In genomic region chr3:122921791-122922651, GRCh38 we compare ENCODE assay signal across 8 cellular contexts.
DNase-seq lines count a peak whose midpoint lies in the region; ATAC-seq and TF ChIP-seq lines count a peak whose summit lies in the region.

No MANE protein-coding gene starts in this region.

- no peak overlapping the region for H3K4me3 Mint-ChIP-seq in progenitor cell of endocrine pancreas (ENCODE audit: low read depth)

- peak overlapping the region; percentile 90 for H3K4me2 ChIP-seq in mammary epithelial cell (ENCODE audit: insufficient read depth, low read depth, low read length)

- H3K27ac ChIP-seq in HUES6 (ENCODE audit: low read depth, low read length) = no peak overlapping the region
- H3K27ac ChIP-seq in mammary epithelial cell (ENCODE audit: insufficient read depth, low read depth, low read length) = no peak overlapping the region
- no peak overlapping the region for H3K27ac ChIP-seq in colonic mucosa

- H3K4me1 Mint-ChIP-seq in progenitor cell of endocrine pancreas (ENCODE audit: low read depth) = no peaks in the 10 kb centered on the region

- H3K27ac Mint-ChIP-seq in progenitor cell of endocrine pancreas = no peak overlapping the region

- H3K4me1 ChIP-seq in HUES6 (ENCODE audit: control insufficient read depth, insufficient read depth, low read length) = peaks cover 8% of the 10 kb centered on the region; the same call in 1 of the 2 replicates
- H3K4me1 ChIP-seq in mammary epithelial cell (ENCODE audit: insufficient read depth, low read length) = peaks cover 9% of the 10 kb centered on the region
- no peaks in the 10 kb centered on the region for H3K4me1 ChIP-seq in colonic mucosa

- H3K9me3 ChIP-seq in HUES6 (ENCODE audit: control insufficient read depth, insufficient read depth, low read depth, low read length) = no peaks in the 10 kb centered on the region
- no peaks in the 10 kb centered on the region for H3K9me3 ChIP-seq in mammary epithelial cell (replicated peaks; ENCODE audit: insufficient read depth, low read length)
- no peaks in the 10 kb centered on the region for H3K9me3 ChIP-seq in colonic mucosa

- DNase-seq in GM19238 (ENCODE audit: insufficient read length, low spot score) = peak; percentile 32
- no peak for DNase-seq in mammary epithelial cell
- peak; percentile 35 for DNase-seq in progenitor cell of endocrine pancreas (ENCODE audit: low spot score, unreplicated experiment)
- no peak for DNase-seq in colonic mucosa
- no peak for DNase-seq in NCI-H128 (lab: John Stamatoyannopoulos, UW; ENCODE audit: unreplicated experiment)

- WGBS in mammary epithelial cell (ENCODE audit: low coverage, missing lambda C conversion rate) = 3% methylated on average over 12 of the region's 68 CpGs

- H3K4me3 ChIP-seq in HUES6 (ENCODE audit: low read depth, low read length) = peak overlapping the region; percentile 62
- H3K4me3 ChIP-seq in mammary epithelial cell (replicated peaks in 1 of 3; ENCODE audit: insufficient read depth in 1 of 3, low read depth in 2 of 3, low read length in 3 of 3) = peak overlapping the region in 2 of 3 experiments; percentile 33 to 34
- H3K4me3 ChIP-seq in colonic mucosa = no peak overlapping the region

- ATAC-seq in GM18858 (IDR thresholded peaks at IDR 0.05; ENCODE audit: unreplicated experiment) = no peak
- ATAC-seq in HG02870 (IDR thresholded peaks at IDR 0.05; ENCODE audit: unreplicated experiment) = no peak

- H3K9me3 Mint-ChIP-seq in progenitor cell of endocrine pancreas (ENCODE audit: low read depth) = no peaks in the 10 kb centered on the region

- no TSS peak for BruUV-seq in mammary epithelial cell (replicated peaks; lab: Mats Ljungman, UMichigan)

- H3K79me2 ChIP-seq in mammary epithelial cell (ENCODE audit: insufficient read depth, low read length) = no peaks in the 10 kb centered on the region

- H3K9ac ChIP-seq in HUES6 (ENCODE audit: low read length) (no peak overlapping the region), mammary epithelial cell (ENCODE audit: insufficient read depth, low read length) (no peak overlapping the region), colonic mucosa (ENCODE audit: low read depth in 2 of 2, low read length in 2 of 2) (no peak overlapping the region)

- CTCF ChIA-PET in mammary epithelial cell (lab: Charles Lee; ENCODE audit: low non-redundant PET) = no interaction called here

- H4K20me1 ChIP-seq in mammary epithelial cell (ENCODE audit: insufficient read depth, low read length) = no peaks in the 10 kb centered on the region

- H3K36me3 Mint-ChIP-seq in progenitor cell of endocrine pancreas (ENCODE audit: insufficient read depth) = no peaks in the 10 kb centered on the region

- dilution Hi-C loops in mammary epithelial cell (cut with HindIII; ENCODE audit: low sequenced_read_pairs) = no loop called here

- H3K27me3 ChIP-seq in HUES6 (ENCODE audit: control insufficient read depth, insufficient read depth, low read length) (peaks cover 59% of the 10 kb centered on the region), mammary epithelial cell (ENCODE audit: insufficient read depth, low read length) (no peaks in the 10 kb centered on the region), colonic mucosa (peaks cover 23% of the 10 kb centered on the region)

- peak; percentile 25 to 55 for TF ChIP-seq CTCF in mammary epithelial cell (conservative IDR thresholded peaks at IDR 0.05 in 1 of 2, IDR thresholded peaks at IDR 0.05 in 1 of 2; ENCODE audit: extremely low read depth in 1 of 2, insufficient read depth in 1 of 2, low read depth in 1 of 2, low read length in 2 of 2)
- TF ChIP-seq CTCF in progenitor cell of endocrine pancreas (IDR thresholded peaks at IDR 0.05; ENCODE audit: unreplicated experiment) = peak; percentile 51
- TF ChIP-seq CTCF in colonic mucosa (IDR thresholded peaks at IDR 0.05) = no peak

- H3K36me3 ChIP-seq in HUES6 (ENCODE audit: control insufficient read depth, insufficient read depth, low read length) = no peaks in the 10 kb centered on the region
- no peaks in the 10 kb centered on the region for H3K36me3 ChIP-seq in mammary epithelial cell (ENCODE audit: insufficient read depth, low read length)
- H3K36me3 ChIP-seq in colonic mucosa = no peaks in the 10 kb centered on the region

- peaks cover 17% of the 10 kb centered on the region for H3K27me3 Mint-ChIP-seq in progenitor cell of endocrine pancreas

- H2AFZ ChIP-seq in mammary epithelial cell (ENCODE audit: low read depth, low read length) = peak overlapping the region; percentile 59

- intact Hi-C loops in mammary epithelial cell (cut with micrococcal nuclease) (loop anchor here (5.0 kb wide), 1 partner anchor 65 kb away; no protein-coding TSS in a partner anchor), colonic mucosa (cut with DNase I) (no loop called here)

- in situ Hi-C loops in mammary epithelial cell (cut with MboI; ENCODE audit: low sequenced_read_pairs in 2 of 2) = no loop called here

Comparison
In these comparisons a context has a peak if more than half of its experiments do, and no peak if none do; other contexts are left out.
1. DNase-seq: peak in GM19238 (single experiment) and progenitor cell of endocrine pancreas (single experiment); none in mammary epithelial cell (single experiment), colonic mucosa (single experiment) and NCI-H128 (single experiment).